27 cellular contexts compared by ENCODE assay signal in the genomic region with DNA sequence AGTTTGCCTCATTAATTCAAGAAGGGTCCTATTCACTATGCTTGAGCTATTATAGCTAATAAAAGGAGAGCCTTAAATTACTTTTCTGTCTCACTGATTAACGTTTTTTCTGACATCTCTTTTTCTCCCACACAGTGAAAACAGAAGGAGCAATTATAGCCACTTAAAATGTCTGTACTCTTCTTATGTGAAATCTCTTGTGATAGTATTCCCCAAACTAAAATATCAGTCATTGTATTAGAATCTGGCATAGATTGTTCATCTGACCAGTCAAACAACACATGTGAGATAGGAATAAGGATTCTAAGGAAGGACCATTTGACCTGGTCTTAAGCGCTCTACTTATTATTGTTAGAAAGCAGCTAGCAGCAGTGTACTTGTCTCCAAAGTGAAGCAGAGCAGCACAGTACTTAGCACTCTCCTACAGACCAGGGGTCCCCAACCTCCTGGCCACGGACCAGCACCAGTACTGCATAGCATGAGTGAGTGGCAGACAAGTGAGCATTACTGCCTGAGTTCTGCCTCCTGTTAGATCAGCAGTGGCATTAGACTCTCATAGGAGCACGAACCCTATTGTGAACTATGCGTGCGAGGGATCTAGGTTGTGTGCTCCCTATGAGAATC.
DNase-seq lines count a peak whose midpoint lies in the region; ATAC-seq, FAIRE-seq and TF ChIP-seq lines count a peak whose summit lies in the region.
"Had no signal": no experiment of that assay in that cellular context is flagged by ENCODE, and none has a peak within 500 bp of the region (broad histone marks: within the 10 kb centered on the region; RNA-seq: fewer than 3 reads in every experiment).

No MANE protein-coding gene starts in this region.

- BruUV-seq in A673 (replicated peaks; lab: Mats Ljungman, UMichigan), result no TSS peak

- peaks cover 20% of the 10 kb centered on the region for H3K4me1 ChIP-seq in A673 (ENCODE audit: insufficient read depth, low read length, poor library complexity, severe bottlenecking)
- H3K4me1 ChIP-seq: prostate gland had no signal

- H3K36me3 Mint-ChIP-seq in chondrocyte (ENCODE audit: low read depth), result no peaks in the 10 kb centered on the region
- peaks cover 27% of the 10 kb centered on the region for H3K36me3 Mint-ChIP-seq in nephron progenitor cell (ENCODE audit: low read depth)

- POLR2A ChIA-PET in A673 (lab: Charles Lee; ENCODE audit: low non-redundant PET), result no interaction called here

- H3K4me3 ChIP-seq in A673 (ENCODE audit: low read depth, low read length, poor library complexity, severe bottlenecking) (no peak overlapping the region), MG63 (no peak overlapping the region)
- H3K4me3 ChIP-seq: dorsolateral prefrontal cortex, prostate gland, transverse colon had no signal

- CTCF ChIA-PET in A673 (lab: Charles Lee), result no interaction called here

- H3K27ac ChIP-seq in A673 (ENCODE audit: low read depth, low read length, poor library complexity, severe bottlenecking), result no peak overlapping the region
- H3K27ac ChIP-seq: dorsolateral prefrontal cortex, HL-60, prostate gland, transverse colon had no signal

- H3K27ac Mint-ChIP-seq in chondrocyte (ENCODE audit: unreplicated experiment) (peak overlapping the region; percentile 18), nephron progenitor cell (peak overlapping the region; percentile 94)
- H3K27ac Mint-ChIP-seq: stimulated activated naive CD8-positive, alpha-beta T cell treated with anti-CD3 and anti-CD28 coated beads, Interleukin-15, Interleukin-2, amounts not matched to agents 100 ng/mL and 50 ng/mL, for 24 hours; T-helper 2 cell treated with Interferon-gamma antibody and Interleukin-4, amounts not matched to agents 5 μg/mL and 100 μg/mL, for 36 hours had no signal

- peak; percentile 18 for DNase-seq in A673 (ENCODE audit: low spot score)
- DNase-seq in GM12891 (ENCODE audit: insufficient read length, low spot score), result no peak
- DNase-seq in chondrocyte (ENCODE audit: low spot score), result no peak
- DNase-seq in nephron progenitor cell, result no peak
- no peak for DNase-seq in MG63
- no peak for DNase-seq in anterior cingulate cortex (lab: John Stamatoyannopoulos, UW)
- DNase-seq: activated CD4-positive, alpha-beta T cell treated with anti-CD3 and anti-CD28 coated beads for 48 hours; activated gamma-delta T cell treated with Interleukin-2 at 50 U/mL for 16 hours; activated T-cell treated with anti-CD3 and anti-CD28 coated beads, Interleukin-2, amount 50 U/mL, for 4 hours; cerebellar nuclear complex; COR-L47; DND-41; dorsolateral prefrontal cortex; H7; midbrain; NCI-H146; NCI-H510A treated with DMSO at 0.1 percent for 48 hours; NK-92 treated with Interleukin-12 subunit alpha and Interleukin-12 subunit beta, amount 100 ng/mL, for 24 hours; PC-3; SHP77; transverse colon had no signal

- ATAC-seq in esophagus mucosa, result no peak
- ATAC-seq: activated T-cell treated with anti-CD3 and anti-CD28 coated beads, Interleukin-2, amount 50 U/mL, for 4 hours; PC-3 had no signal

- H3K9me3 Mint-ChIP-seq in chondrocyte (ENCODE audit: low read depth) (no peaks in the 10 kb centered on the region), nephron progenitor cell (no peaks in the 10 kb centered on the region)
- H3K9me3 Mint-ChIP-seq: activated T-cell treated with anti-CD3 and anti-CD28 coated beads, Interleukin-2, amount 50 U/mL, for 4 hours; stimulated activated naive CD8-positive, alpha-beta T cell treated with anti-CD3 and anti-CD28 coated beads, Interleukin-15, Interleukin-2, amounts not matched to agents 100 ng/mL and 50 ng/mL, for 24 hours; T-helper 2 cell treated with Interferon-gamma antibody and Interleukin-4, amounts not matched to agents 5 μg/mL and 100 μg/mL, for 36 hours had no signal

- no peak overlapping the region for H3K4me3 Mint-ChIP-seq in chondrocyte (ENCODE audit: unreplicated experiment)
- peak overlapping the region; percentile 30 for H3K4me3 Mint-ChIP-seq in nephron progenitor cell
- H3K4me3 Mint-ChIP-seq: activated T-cell treated with anti-CD3 and anti-CD28 coated beads, Interleukin-2, amount 50 U/mL, for 4 hours; stimulated activated naive CD8-positive, alpha-beta T cell treated with anti-CD3 and anti-CD28 coated beads, Interleukin-15, Interleukin-2, amounts not matched to agents 100 ng/mL and 50 ng/mL, for 24 hours; T-helper 2 cell treated with Interferon-gamma antibody and Interleukin-4, amounts not matched to agents 5 μg/mL and 100 μg/mL, for 36 hours had no signal

- intact Hi-C loops in A673 (cut with micrococcal nuclease; ENCODE audit: unreplicated experiment), result no loop called here

- H3K36me3 ChIP-seq in A673 (ENCODE audit: insufficient read depth, low read length, poor library complexity, severe bottlenecking), result no peaks in the 10 kb centered on the region
- H3K36me3 ChIP-seq in MG63, result 0 out of 2 replicates have a peak, but pooled peaks cover 3% of the 10 kb centered on the region
- H3K36me3 ChIP-seq: prostate gland, transverse colon had no signal

- H3K9me3 ChIP-seq in A673 (ENCODE audit: low read depth, low read length, poor library complexity, severe bottlenecking) (no peaks in the 10 kb centered on the region), MG63 (no peaks in the 10 kb centered on the region)
- H3K9me3 ChIP-seq: prostate gland, transverse colon had no signal

- TF ChIP-seq CTCF in A673 (conservative IDR thresholded peaks at IDR 0.05; ENCODE audit: low read depth, low read length) (no peak), chondrocyte (IDR thresholded peaks at IDR 0.05) (no peak), nephron progenitor cell (IDR thresholded peaks at IDR 0.05) (no peak)

- no peak for TF ChIP-seq POLR2A in GM12891 (IDR thresholded peaks at IDR 0.05; ENCODE audit: low read depth, low read length)

- H3K27me3 ChIP-seq in A673 (replicated peaks; ENCODE audit: insufficient read depth, low read depth, low read length, poor library complexity) (no peaks in the 10 kb centered on the region), MG63 (no peaks in the 10 kb centered on the region)
- H3K27me3 ChIP-seq: dorsolateral prefrontal cortex, transverse colon had no signal

- FAIRE-seq in GM12891 (lab: Jason Lieb, UNC), result peak; percentile 40
- FAIRE-seq: islet of Langerhans had no signal

- no peaks in the 10 kb centered on the region for H3K27me3 Mint-ChIP-seq in chondrocyte (ENCODE audit: low read depth)
- no peaks in the 10 kb centered on the region for H3K27me3 Mint-ChIP-seq in nephron progenitor cell (ENCODE audit: low read depth, poor library complexity)
- H3K27me3 Mint-ChIP-seq: stimulated activated naive CD8-positive, alpha-beta T cell treated with anti-CD3 and anti-CD28 coated beads, Interleukin-15, Interleukin-2, amounts not matched to agents 100 ng/mL and 50 ng/mL, for 24 hours had no signal

- H3K4me1 Mint-ChIP-seq in chondrocyte (ENCODE audit: low read depth) (peaks cover 29% of the 10 kb centered on the region), nephron progenitor cell (peaks cover 67% of the 10 kb centered on the region)

TF ChIP-seq in GM12891, 5 proteins besides CTCF, POLR2A, EP300 and RAD21:
- TF ChIP-seq TAF1 (IDR thresholded peaks at IDR 0.05; ENCODE audit: low read depth, low read length) (no peak), SPI1 (IDR thresholded peaks at IDR 0.05; ENCODE audit: low read depth, low read length) (no peak), POU2F2 (IDR thresholded peaks at IDR 0.05; ENCODE audit: low read depth, low read length) (no peak)
TF ChIP-seq in GM12891: peak in this region for 0.
